ENCODE assay signal across 8 cellular contexts in the genomic region with DNA sequence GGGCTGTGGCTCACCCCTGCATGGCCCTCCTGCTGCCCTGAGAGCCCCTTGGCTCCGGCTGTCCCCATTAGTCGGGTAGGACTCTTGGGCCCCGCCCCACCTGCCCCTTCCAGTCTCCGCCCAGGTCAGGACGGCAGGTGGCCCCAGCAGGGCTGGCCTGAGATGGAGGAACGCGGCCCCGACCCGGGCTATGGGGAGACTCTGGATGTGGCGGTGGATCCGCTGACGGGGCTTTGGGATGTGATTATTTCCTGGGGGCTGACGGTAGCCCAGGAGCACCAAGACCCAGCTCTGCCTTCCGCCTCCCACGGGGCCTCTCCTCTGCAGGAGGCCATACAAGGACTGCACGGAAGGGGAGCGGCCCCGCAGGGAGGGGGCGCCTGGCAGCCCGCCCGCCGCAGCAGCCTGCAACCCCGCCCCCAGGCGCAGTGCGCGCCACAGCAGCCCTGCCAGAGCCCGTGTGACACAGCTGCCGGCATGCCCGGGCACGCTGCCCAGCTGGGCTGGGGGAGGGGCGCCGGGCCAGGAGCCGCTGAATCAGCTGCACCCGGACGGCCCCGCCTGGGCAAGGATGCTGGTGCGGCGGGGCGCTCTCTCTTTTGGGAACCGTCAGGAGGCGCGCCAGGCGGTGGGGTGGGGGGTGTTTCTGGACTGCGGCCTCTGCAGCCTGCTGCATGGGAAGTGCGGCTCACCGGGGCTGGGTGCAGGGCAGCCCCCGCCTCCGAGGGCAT. TPM values are rescaled to one million over a fixed set of nuclear protein-coding genes. Genes with fewer than 3 reads are reported as not detected.
DNase-seq lines count a peak whose midpoint lies in the region; ATAC-seq, FAIRE-seq and TF ChIP-seq lines count a peak whose summit lies in the region.

No MANE protein-coding gene starts in this region.

- H4K20me1 ChIP-seq in astrocyte (ENCODE audit: insufficient read depth, low read length) (peaks cover 5% of the 10 kb centered on the region), hepatocyte (ENCODE audit: insufficient read depth, poor library complexity, severe bottlenecking) (no peaks in the 10 kb centered on the region)

- DNase-seq in NCI-H187 (lab: John Stamatoyannopoulos, UW) (peak; percentile 86 to 88), T-helper 22 cell (ENCODE audit: low read depth) (peak; percentile 87), astrocyte (ENCODE audit: low read depth) (peak; percentile 74), hepatocyte (ENCODE audit: low spot score) (peak; percentile 94), sciatic nerve (ENCODE audit: low spot score) (peak; percentile 94), cerebellar nuclear complex (lab: John Stamatoyannopoulos, UW) (no peak)

- H3K79me2 ChIP-seq in astrocyte (ENCODE audit: insufficient read depth, low read length) (no peaks in the 10 kb centered on the region), hepatocyte (peaks cover 5% of the 10 kb centered on the region)

- H3K27me3 Mint-ChIP-seq in astrocyte (ENCODE audit: low read depth, unreplicated experiment) = no peaks in the 10 kb centered on the region

- H3K27ac ChIP-seq in astrocyte (ENCODE audit: low read depth, low read length) (peak overlapping the region; percentile 6), hepatocyte (peak overlapping the region; percentile 75)

- no peaks in the 10 kb centered on the region for H3K9me3 ChIP-seq in astrocyte (ENCODE audit: insufficient read depth, low read depth, low read length)
- no peaks in the 10 kb centered on the region for H3K9me3 ChIP-seq in hepatocyte (ENCODE audit: low read depth)

- no peak for FAIRE-seq in astrocyte (lab: Jason Lieb, UNC)

- TF ChIP-seq POLR2A in GM18505 (IDR thresholded peaks at IDR 0.05; ENCODE audit: borderline replicate concordance, extremely low read depth, insufficient read depth, insufficient read length) = no peak

- H2AFZ ChIP-seq in astrocyte (ENCODE audit: low read depth, low read length) = peak overlapping the region; percentile 41
- no peak overlapping the region for H2AFZ ChIP-seq in hepatocyte

- no peak overlapping the region for H3K4me3 Mint-ChIP-seq in astrocyte (ENCODE audit: unreplicated experiment)

- peak overlapping the region; percentile 34 for H3K27ac Mint-ChIP-seq in astrocyte (ENCODE audit: unreplicated experiment)

- H3K4me2 ChIP-seq in astrocyte (ENCODE audit: low read length) (peak overlapping the region; percentile 83), hepatocyte (peak overlapping the region; percentile 87)

- no peak for TF ChIP-seq CTCF in astrocyte (IDR thresholded peaks at IDR 0.05; ENCODE audit: insufficient read depth, low read depth, low read length)
- TF ChIP-seq CTCF in hepatocyte (IDR thresholded peaks at IDR 0.05; ENCODE audit: poor library complexity) = no peak

- peaks cover 5% of the 10 kb centered on the region for H3K36me3 Mint-ChIP-seq in astrocyte (ENCODE audit: low read depth, unreplicated experiment)

- H3K9ac ChIP-seq in astrocyte (ENCODE audit: low read length) = peak overlapping the region; percentile 2

- H3K36me3 ChIP-seq in astrocyte (ENCODE audit: insufficient read depth, low read length) (no peaks in the 10 kb centered on the region), hepatocyte (replicated peaks; ENCODE audit: insufficient read depth, low read depth) (no peaks in the 10 kb centered on the region)

- H3K4me3 ChIP-seq in astrocyte (ENCODE audit: insufficient read depth, low read depth, low read length) (peak overlapping the region; percentile 23), hepatocyte (no peak overlapping the region)

- WGBS in hepatocyte (ENCODE audit: low lambda C conversion rate, missing lambda C conversion rate) = 5% methylated on average over 37 of the region's 48 CpGs

- ATAC-seq in GM18505 (IDR thresholded peaks at IDR 0.05; ENCODE audit: unreplicated experiment) (peak; percentile 74), HG02943 (IDR thresholded peaks at IDR 0.05; ENCODE audit: low read depth, unreplicated experiment) (peak; percentile 55), sciatic nerve (peak; percentile 86)

- H3K4me1 Mint-ChIP-seq in astrocyte (ENCODE audit: low read depth, unreplicated experiment) = peaks cover 18% of the 10 kb centered on the region

- no peaks in the 10 kb centered on the region for H3K9me3 Mint-ChIP-seq in astrocyte (ENCODE audit: unreplicated experiment)

- intact Hi-C loops in sciatic nerve (cut with DNase I) = no loop called here

- no peaks in the 10 kb centered on the region for H3K27me3 ChIP-seq in astrocyte (ENCODE audit: insufficient read depth, low read length)
- no peaks in the 10 kb centered on the region for H3K27me3 ChIP-seq in hepatocyte

- H3K4me1 ChIP-seq in astrocyte (ENCODE audit: insufficient read depth, low read length) (peaks cover 23% of the 10 kb centered on the region), hepatocyte (ENCODE audit: insufficient read depth) (peaks cover 30% of the 10 kb centered on the region)

- H3K9me2 ChIP-seq in hepatocyte (replicated peaks; ENCODE audit: insufficient read depth) = no peaks in the 10 kb centered on the region

RNA-seq across cellular contexts. Expression of a gene that starts 9.2 kb away (rescaled TPM):
- 29.8 and 30.3 TPM in 2 replicates for total RNA-seq in astrocyte
- total RNA-seq in hepatocyte = 32.9 and 37.8 TPM in 2 replicates
- 45.3 and 47.6 TPM in 2 replicates for polyA plus RNA-seq in hepatocyte
- 23.0 TPM for total RNA-seq in sciatic nerve

RNA-seq across cellular contexts. Expression of a gene that starts 14.4 kb away (rescaled TPM):
- total RNA-seq in astrocyte (31.3 and 34.0 TPM in 2 replicates), hepatocyte (12.3 and 13.0 TPM in 2 replicates), sciatic nerve (56.8 TPM)
- 7.1 and 11.0 TPM in 2 replicates for polyA plus RNA-seq in hepatocyte

Comparison
In these comparisons a context has a peak if more than half of its experiments do, and no peak if none do; other contexts are left out.
1. DNase-seq: peak in NCI-H187 (2 of 2), T-helper 22 cell (single experiment), astrocyte (single experiment), hepatocyte (single experiment) and sciatic nerve (single experiment); none in cerebellar nuclear complex (0 of 2).
2. Peak in every context shown above with its lines, with median percentiles within 50 percentile points of each other: ATAC-seq.